Comparison of ENCODE assay signal across 9 cellular contexts in genomic region chr13:98173431-98173921, GRCh38. TPM values are rescaled to one million over a fixed set of nuclear protein-coding genes. Genes with fewer than 3 reads are reported as not detected.
DNase-seq lines count a peak whose midpoint lies in the region; ATAC-seq lines count a peak whose summit lies in the region.
"Had no signal": no experiment of that assay in that cellular context is flagged by ENCODE, and none has a peak within 500 bp of the region (broad histone marks: within the 10 kb centered on the region; RNA-seq: fewer than 3 reads in every experiment).

No MANE protein-coding gene starts in this region.

- H3K27ac Mint-ChIP-seq in activated T-cell treated with anti-CD3 and anti-CD28 coated beads, Interleukin-2, amount 50 U/mL, for 24 hours = no peak overlapping the region

- H3K4me1 Mint-ChIP-seq in activated T-cell treated with anti-CD3 and anti-CD28 coated beads, Interleukin-2, amount 50 U/mL, for 24 hours (ENCODE audit: low read depth) = no peaks in the 10 kb centered on the region

- H3K27me3 ChIP-seq in layer of hippocampus (ENCODE audit: control insufficient read depth, insufficient read depth, low read length) = no peaks in the 10 kb centered on the region

- H3K4me3 Mint-ChIP-seq in activated T-cell treated with anti-CD3 and anti-CD28 coated beads, Interleukin-2, amount 50 U/mL, for 24 hours = no peak overlapping the region

- H3K36me3 Mint-ChIP-seq in activated T-cell treated with anti-CD3 and anti-CD28 coated beads, Interleukin-2, amount 50 U/mL, for 24 hours (ENCODE audit: low read depth) = no peaks in the 10 kb centered on the region

- DNase-seq in HS-27A (ENCODE audit: low read depth) = peak; percentile 34
- DNase-seq in cerebellum (ENCODE audit: low spot score) = peak; percentile 7
- no peak for DNase-seq in RKO (ENCODE audit: low spot score)
- no peak for DNase-seq in activated T-cell treated with anti-CD3 and anti-CD28 coated beads, Interleukin-2, amount 50 U/mL, for 24 hours
- DNase-seq: NK-92 treated with Interleukin-12 subunit alpha and Interleukin-12 subunit beta, amount 100 ng/mL, for 24 hours had no signal

- H3K27ac ChIP-seq in layer of hippocampus (ENCODE audit: low read depth, low read length) (peak overlapping the region; percentile 8), temporal lobe (ENCODE audit: low read depth, low read length) (peak overlapping the region; percentile 38)

- H3K9me3 Mint-ChIP-seq in activated T-cell treated with anti-CD3 and anti-CD28 coated beads, Interleukin-2, amount 50 U/mL, for 24 hours = no peaks in the 10 kb centered on the region

- H3K27me3 Mint-ChIP-seq in activated T-cell treated with anti-CD3 and anti-CD28 coated beads, Interleukin-2, amount 50 U/mL, for 24 hours = peaks cover 30% of the 10 kb centered on the region

- ATAC-seq in GM21529 (IDR thresholded peaks at IDR 0.05; ENCODE audit: unreplicated experiment) = no peak
- no peak for ATAC-seq in GM21717 (IDR thresholded peaks at IDR 0.05; ENCODE audit: unreplicated experiment)

RNA-seq across cellular contexts. Expression of gene RNF113B, which starts 3.6 kb away (rescaled TPM):
- not detected for total RNA-seq in cerebellum
- not detected for total RNA-seq in temporal lobe

RNA-seq across cellular contexts. Expression of gene FARP1, which starts 30.6 kb away (rescaled TPM):
- total RNA-seq in cerebellum = 106 TPM
- total RNA-seq in temporal lobe = 79.2 TPM

Comparison
In these comparisons a context has a peak if more than half of its experiments do, and no peak if none do; other contexts are left out.
1. DNase-seq: peak in HS-27A (single experiment) and cerebellum (single experiment); none in RKO (single experiment) and activated T-cell treated with anti-CD3 and anti-CD28 coated beads, Interleukin-2, amount 50 U/mL, for 24 hours (single experiment).